Comparison of ENCODE assay signal across 11 cellular contexts in genomic region chr7:139727151-139727705, GRCh38. TPM values are rescaled to one million over a fixed set of nuclear protein-coding genes. Genes with fewer than 3 reads are reported as not detected.
DNase-seq lines count a peak whose midpoint lies in the region; TF ChIP-seq lines count a peak whose summit lies in the region.
"Had no signal": no experiment of that assay in that cellular context is flagged by ENCODE, and none has a peak within 500 bp of the region (broad histone marks: within the 10 kb centered on the region; RNA-seq: fewer than 3 reads in every experiment).

No MANE protein-coding gene starts in this region.

- H4K8ac ChIP-seq in mesenchymal stem cell (ENCODE audit: low read length) (peak overlapping the region; percentile 32), trophoblast cell (ENCODE audit: low read depth, low read length) (no peak overlapping the region)

- H3K14ac ChIP-seq in mesenchymal stem cell (ENCODE audit: low read length in 2 of 2) (no peak overlapping the region), trophoblast cell (ENCODE audit: low read length) (no peak overlapping the region)

- no peak overlapping the region for H4K91ac ChIP-seq in mesenchymal stem cell (ENCODE audit: low read length)
- H4K91ac ChIP-seq in trophoblast cell (ENCODE audit: low read depth, low read length), result no peak overlapping the region

- H3K36me3 ChIP-seq in BLaER1 (peaks cover 36% of the 10 kb centered on the region), breast epithelium (no peaks in the 10 kb centered on the region), mesenchymal stem cell (ENCODE audit: control insufficient read depth in 1 of 2, insufficient read depth in 2 of 2, low read depth in 1 of 2, low read length in 2 of 2) (peaks cover 4 to 10% of the 10 kb centered on the region in 2 experiments), trophoblast cell (ENCODE audit: control insufficient read depth in 1 of 2, insufficient read depth in 2 of 2, low read length in 2 of 2) (no peaks in the 10 kb centered on the region)

- no peak overlapping the region for H4K12ac ChIP-seq in trophoblast cell (ENCODE audit: low read depth, low read length)

- peaks cover 14% of the 10 kb centered on the region; the same call in 1 of the 2 replicates for H3K36me3 Mint-ChIP-seq in HFFc6 (ENCODE audit: low read depth)
- peaks cover 5% of the 10 kb centered on the region for H3K36me3 Mint-ChIP-seq in Calu3 (ENCODE audit: insufficient read depth, unreplicated experiment)

- peaks cover 33% of the 10 kb centered on the region; the same call in 1 of the 2 replicates for H4K20me1 ChIP-seq in BLaER1

- peak overlapping the region; percentile 54 for H3K4me2 ChIP-seq in BLaER1
- H3K4me2 ChIP-seq in mesenchymal stem cell (ENCODE audit: low read length, poor library complexity, severe bottlenecking), result no peak overlapping the region
- no peak overlapping the region for H3K4me2 ChIP-seq in trophoblast cell (ENCODE audit: low read length)

- H2BK5ac ChIP-seq in mesenchymal stem cell (ENCODE audit: low read depth, low read length, poor library complexity, severe bottlenecking), result no peak overlapping the region
- no peak overlapping the region for H2BK5ac ChIP-seq in trophoblast cell (ENCODE audit: low read depth, low read length, poor library complexity)

- CTCF ChIA-PET in Calu3 (lab: Charles Lee), result interaction anchor here (0.7 kb wide), 1 partner anchor 123 kb away, joined by 5 read pairs; no protein-coding TSS in a partner anchor

- H3K9me3 ChIP-seq in BLaER1, result peaks cover 13% of the 10 kb centered on the region; the same call in 1 of the 2 replicates
- no peaks in the 10 kb centered on the region for H3K9me3 ChIP-seq in breast epithelium
- H3K9me3 ChIP-seq in mesenchymal stem cell (ENCODE audit: control insufficient read depth, low read length), result no peaks in the 10 kb centered on the region
- H3K9me3 ChIP-seq in trophoblast cell (ENCODE audit: insufficient read depth, low read depth, low read length), result peaks cover 2% of the 10 kb centered on the region

- H3K27me3 Mint-ChIP-seq in HFFc6 (ENCODE audit: insufficient read depth) (peaks cover 1% of the 10 kb centered on the region), Calu3 (ENCODE audit: unreplicated experiment) (no peaks in the 10 kb centered on the region)

- intact Hi-C loops in breast epithelium (cut with DNase I; ENCODE audit: low total_unique reads) (no loop called here), Calu3 (cut with micrococcal nuclease; ENCODE audit: unreplicated experiment) (no loop called here)

- no peaks in the 10 kb centered on the region for H3K79me2 ChIP-seq in trophoblast cell (ENCODE audit: control insufficient read depth, insufficient read depth, low read length, poor library complexity)

- H3K4me1 ChIP-seq in BLaER1 (peaks cover 55% of the 10 kb centered on the region), breast epithelium (peaks cover 0 to 9% of the 10 kb centered on the region in 2 donors), mesenchymal stem cell (ENCODE audit: control insufficient read depth, insufficient read depth, low read depth, low read length) (peaks cover 12% of the 10 kb centered on the region), trophoblast cell (ENCODE audit: control insufficient read depth in 1 of 2, insufficient read depth in 2 of 2, low read length in 2 of 2) (no peaks in the 10 kb centered on the region)

- no peak overlapping the region for H3K4me3 ChIP-seq in BLaER1
- H3K4me3 ChIP-seq in breast epithelium, result no peak overlapping the region
- peak overlapping the region in 1 of 2 experiments; percentile 21 for H3K4me3 ChIP-seq in mesenchymal stem cell (ENCODE audit: insufficient read depth in 1 of 2, low read depth in 1 of 2, low read length in 2 of 2)
- no peak overlapping the region for H3K4me3 ChIP-seq in trophoblast cell (ENCODE audit: low read depth, low read length)

- peak overlapping the region; percentile 6; the same call in 1 of the 2 replicates for H3K4me3 Mint-ChIP-seq in HFFc6
- no peak overlapping the region for H3K4me3 Mint-ChIP-seq in Calu3 (ENCODE audit: low read depth, unreplicated experiment)
- H3K4me3 Mint-ChIP-seq: T-helper 1 cell treated with Interleukin-12 subunit alpha and Interleukin-12 subunit beta and Interleukin-4 antibody, amounts not matched to agents 30 μg/mL and 1 μg/mL, for 36 hours had no signal

- H3K18ac ChIP-seq in mesenchymal stem cell (ENCODE audit: low read depth in 1 of 2, low read length in 2 of 2) (peak overlapping the region; percentile 10 to 74), trophoblast cell (ENCODE audit: low read length) (no peak overlapping the region)

- H2AFZ ChIP-seq in mesenchymal stem cell (ENCODE audit: low read depth, low read length) (no peak overlapping the region), trophoblast cell (ENCODE audit: insufficient read depth, low read length, poor library complexity) (no peak overlapping the region)

- H3K4me1 Mint-ChIP-seq in HFFc6 (ENCODE audit: low read depth), result peaks cover 72% of the 10 kb centered on the region
- H3K4me1 Mint-ChIP-seq in Calu3 (ENCODE audit: low read depth, unreplicated experiment), result peaks cover 50% of the 10 kb centered on the region

- H3K79me1 ChIP-seq in mesenchymal stem cell (replicated peaks; ENCODE audit: low read length, poor library complexity, severe bottlenecking), result peaks cover 2% of the 10 kb centered on the region
- H3K79me1 ChIP-seq in trophoblast cell (ENCODE audit: low read length), result no peaks in the 10 kb centered on the region

- no TSS peak for BruUV-seq in Calu3 (replicated peaks; lab: Mats Ljungman, UMichigan)

- no peak for TF ChIP-seq POLR2A in breast epithelium (IDR thresholded peaks at IDR 0.05)

- no peak overlapping the region for H3K9ac ChIP-seq in BLaER1
- peak overlapping the region; percentile 25 for H3K9ac ChIP-seq in mesenchymal stem cell (ENCODE audit: low read length)
- H3K9ac ChIP-seq in trophoblast cell (ENCODE audit: low read length), result no peak overlapping the region

- H3K23ac ChIP-seq in mesenchymal stem cell (ENCODE audit: low read length in 2 of 2), result no peak overlapping the region
- H3K23ac ChIP-seq in trophoblast cell (ENCODE audit: low read length), result no peak overlapping the region

- H3K27ac Mint-ChIP-seq in HFFc6 (peak overlapping the region; percentile 28), Calu3 (ENCODE audit: unreplicated experiment) (no peak overlapping the region)
- H3K27ac Mint-ChIP-seq: T-helper 1 cell treated with Interleukin-12 subunit alpha and Interleukin-12 subunit beta and Interleukin-4 antibody, amounts not matched to agents 30 μg/mL and 1 μg/mL, for 36 hours had no signal

- H2BK12ac ChIP-seq in mesenchymal stem cell (ENCODE audit: low read length in 2 of 2) (peak overlapping the region; percentile 59 to 74), trophoblast cell (ENCODE audit: low read length) (no peak overlapping the region)

- H2BK120ac ChIP-seq in mesenchymal stem cell (ENCODE audit: low read depth, low read length) (peak overlapping the region; percentile 8), trophoblast cell (ENCODE audit: insufficient read depth, low read length, poor library complexity) (no peak overlapping the region)

- DNase-seq in HFFc6 (peak; percentile 23), breast epithelium (ENCODE audit: low spot score in 2 of 2) (no peak), mesenchymal stem cell (peak; percentile 69), Calu3 (no peak), trophoblast cell (no peak), RPMI8226 (no peak), H4 (ENCODE audit: low spot score) (no peak)
- DNase-seq: dermis blood vessel endothelial cell, DND-41 had no signal

- WGBS in mesenchymal stem cell, result 42% methylated on average over 3 of the region's 3 CpGs
- no CpG with 5 or more reads among the region's 3 CpGs for WGBS in trophoblast cell (ENCODE audit: extremely low coverage, insufficient coverage, insufficient read length)

- H3K9me3 Mint-ChIP-seq in HFFc6 (no peaks in the 10 kb centered on the region), Calu3 (ENCODE audit: low read depth, unreplicated experiment) (peaks cover 2% of the 10 kb centered on the region)
- H3K9me3 Mint-ChIP-seq: T-helper 1 cell treated with Interleukin-12 subunit alpha and Interleukin-12 subunit beta and Interleukin-4 antibody, amounts not matched to agents 30 μg/mL and 1 μg/mL, for 36 hours had no signal

- no peak overlapping the region for H3K4ac ChIP-seq in mesenchymal stem cell (ENCODE audit: low read depth in 1 of 2, low read length in 2 of 2)
- H3K4ac ChIP-seq in trophoblast cell (ENCODE audit: low read depth, low read length), result no peak overlapping the region

- no peak for TF ChIP-seq CTCF in HFFc6 (IDR thresholded peaks at IDR 0.05)
- no peak for TF ChIP-seq CTCF in breast epithelium (IDR thresholded peaks at IDR 0.05)
- TF ChIP-seq CTCF in Calu3 (IDR thresholded peaks at IDR 0.05; ENCODE audit: unreplicated experiment), result no peak

- H3K27me3 ChIP-seq in BLaER1, result no peaks in the 10 kb centered on the region
- no peaks in the 10 kb centered on the region for H3K27me3 ChIP-seq in breast epithelium
- no peaks in the 10 kb centered on the region for H3K27me3 ChIP-seq in mesenchymal stem cell (ENCODE audit: control insufficient read depth in 1 of 2, insufficient read depth in 1 of 2, low read length in 2 of 2)
- no peaks in the 10 kb centered on the region for H3K27me3 ChIP-seq in trophoblast cell (ENCODE audit: insufficient read depth, low read length)

- H2AK5ac ChIP-seq in mesenchymal stem cell (ENCODE audit: low read length, severe bottlenecking), result no peak overlapping the region
- H2AK5ac ChIP-seq in trophoblast cell (ENCODE audit: low read length), result no peak overlapping the region

- H3K27ac ChIP-seq in BLaER1 (peak overlapping the region; percentile 24; the same call in 1 of the 2 replicates), breast epithelium (peak overlapping the region; percentile 42 to 44), mesenchymal stem cell (ENCODE audit: low read length, poor library complexity, severe bottlenecking) (no peak overlapping the region), trophoblast cell (ENCODE audit: low read depth, low read length) (no peak overlapping the region)

- H2BK15ac ChIP-seq in mesenchymal stem cell (ENCODE audit: low read depth, poor library complexity, severe bottlenecking), result no peak overlapping the region

RNA-seq across cellular contexts. Expression of gene HIPK2, which starts 50.6 kb away (rescaled TPM):
- total RNA-seq in HFFc6 (2021; fragmentation: NEBNext Ultra II Directional; extraction: Animal tissue kit (Norgen Biotek cat#: 25700)), result 10 to 100 TPM; 14.6 to 33.4 (median 31.4) TPM
- total RNA-seq in breast epithelium (10 to 100 TPM; 26.4 to 31.8 (median 31.1) TPM), Calu3 (2022) (30.9 and 33.4 TPM in 2 replicates)
- polyA plus RNA-seq in mesenchymal stem cell (2013, experiment 1 of 2), result 89.2 TPM
- 81.2 TPM for polyA plus RNA-seq in mesenchymal stem cell (2013, experiment 2 of 2)
- 6.8 and 8.0 TPM in 2 replicates for polyA plus RNA-seq in trophoblast cell (2013)
- total RNA-seq in H4 (2014; rRNA removed; shearing (Covaris generic)), result 12.5 and 15.4 TPM in 2 replicates

Comparison
In these comparisons a context has a peak if more than half of its experiments do, and no peak if none do; other contexts are left out.
1. H3K27ac ChIP-seq: peak in BLaER1 (single experiment) and breast epithelium (2 of 2); none in mesenchymal stem cell (single experiment) and trophoblast cell (single experiment).
2. DNase-seq: peak in HFFc6 (single experiment) and mesenchymal stem cell (single experiment); none in breast epithelium (0 of 2), Calu3 (single experiment), trophoblast cell (0 of 2), RPMI8226 (single experiment) and H4 (single experiment).